ENCODE assay signal across 8 cellular contexts in the genomic region with DNA sequence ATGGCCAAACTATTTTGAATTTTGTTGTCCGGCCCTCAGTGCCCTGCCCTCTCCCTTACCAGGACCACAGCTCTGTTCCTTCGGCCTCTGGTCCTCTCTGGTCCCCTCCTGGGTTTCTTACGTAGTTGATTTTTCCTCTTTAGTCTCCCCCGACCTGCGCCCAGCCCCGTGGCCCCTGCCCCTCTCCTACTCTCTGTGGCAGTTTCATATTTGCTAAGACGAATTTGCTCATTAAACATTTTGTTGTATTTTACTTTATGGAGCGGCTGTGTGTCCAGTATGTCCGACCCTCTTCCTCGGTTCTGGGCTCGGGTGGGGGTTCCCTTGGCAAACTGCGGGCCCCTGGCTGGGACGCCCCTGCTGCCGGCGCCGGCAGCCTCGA. TPM values are rescaled to one million over a fixed set of nuclear protein-coding genes. Genes with fewer than 3 reads are reported as not detected.
DNase-seq lines count a peak whose midpoint lies in the region; ATAC-seq and TF ChIP-seq lines count a peak whose summit lies in the region.

No MANE protein-coding gene starts in this region.

- no peak for DNase-seq in heart right ventricle
- no peak for DNase-seq in Right ventricle myocardium superior
- no peak for DNase-seq in memory B cell (ENCODE audit: low spot score in 2 of 2)
- DNase-seq in uterus: no peak
- DNase-seq in NCI-H2107 treated with DMSO at 0.1 percent for 48 hours (lab: John Stamatoyannopoulos, UW; ENCODE audit: unreplicated experiment): no peak
- no peak for DNase-seq in activated effector memory CD4-positive, alpha-beta T cell treated with Interleukin-2 at 50 U/mL for 16 hours
- no peak for DNase-seq in KBM-7

- H3K4me1 ChIP-seq in heart right ventricle (peaks cover 13 to 58% (median 46%) of the 10 kb centered on the region in 9 donors), uterus (peaks cover 7 to 21% of the 10 kb centered on the region in 2 donors)

- in situ Hi-C loops in KBM-7 (cut with MboI; ENCODE audit: low pct_unique_long_range_greater_than_20kb, low sequenced_read_pairs): no loop called here

- 21 to 25% methylated on average over 17 of the region's 17 CpGs for WGBS in heart right ventricle, 2 donors

- H3K27me3 ChIP-seq in heart right ventricle (no peaks in the 10 kb centered on the region), uterus (no peaks in the 10 kb centered on the region)

- H3K4me1 Mint-ChIP-seq in brain: peaks cover 60% of the 10 kb centered on the region
- H3K4me1 Mint-ChIP-seq in memory B cell: peaks cover 59% of the 10 kb centered on the region

- H3K9me3 ChIP-seq in heart right ventricle (no peaks in the 10 kb centered on the region), uterus (no peaks in the 10 kb centered on the region)

- peak overlapping the region in 2 of 5 experiments; percentile 81 to 97 for H3K27ac Mint-ChIP-seq in brain
- H3K27ac Mint-ChIP-seq in memory B cell: peak overlapping the region; percentile 98

- peak overlapping the region; percentile 81 to 99 (median 86) for H3K4me3 Mint-ChIP-seq in brain
- H3K4me3 Mint-ChIP-seq in memory B cell: peak overlapping the region; percentile 98

- H3K9me3 Mint-ChIP-seq in brain (no peaks in the 10 kb centered on the region), memory B cell (no peaks in the 10 kb centered on the region)

- intact Hi-C loops in heart right ventricle (cut with DNase I) (no loop called here), Right ventricle myocardium superior (cut with DNase I) (no loop called here), uterus (cut with DNase I; ENCODE audit: low total_unique reads) (no loop called here)

- H3K27me3 Mint-ChIP-seq in brain (peaks cover 5% of the 10 kb centered on the region), memory B cell (no peaks in the 10 kb centered on the region)

- TF ChIP-seq CTCF in heart right ventricle (IDR thresholded peaks at IDR 0.05): no peak
- TF ChIP-seq CTCF in brain (conservative IDR thresholded peaks at IDR 0.05): no peak
- no peak for TF ChIP-seq CTCF in uterus (IDR thresholded peaks at IDR 0.05)

- peaks cover 0 to 69% (median 18%) of the 10 kb centered on the region in 9 donors for H3K36me3 ChIP-seq in heart right ventricle
- H3K36me3 ChIP-seq in uterus: no peaks in the 10 kb centered on the region

- peak overlapping the region in 9 of 10 donors; percentile 88 to 97 (median 94) for H3K27ac ChIP-seq in heart right ventricle
- H3K27ac ChIP-seq in uterus: peak overlapping the region; percentile 78 to 90

- H3K36me3 Mint-ChIP-seq in brain: peaks cover 43% of the 10 kb centered on the region
- peaks cover 18% of the 10 kb centered on the region for H3K36me3 Mint-ChIP-seq in memory B cell

- peak overlapping the region; percentile 39 to 97 (median 79) for H3K4me3 ChIP-seq in heart right ventricle
- H3K4me3 ChIP-seq in uterus: peak overlapping the region; percentile 41 to 94

- TF ChIP-seq POLR2A in uterus (IDR thresholded peaks at IDR 0.05): no peak

- peak in 1 of 8 donors; percentile 2 for ATAC-seq in heart right ventricle
- no peak for ATAC-seq in Right ventricle myocardium superior (ENCODE audit: poor library complexity)
- ATAC-seq in memory B cell (ENCODE audit: low read depth): no peak

RNA-seq across cellular contexts. Expression of a gene that starts 0.6 kb away (rescaled TPM):
- 100 to 1,000 TPM; 127 to 305 (median 140) TPM for total RNA-seq in heart right ventricle
- 100 to 1,000 TPM; 134 to 140 TPM for polyA plus RNA-seq in heart right ventricle
- 223 TPM for total RNA-seq in Right ventricle myocardium superior
- 174 TPM for polyA plus RNA-seq in brain (ENCODE audit: insufficient read depth, low read depth, low replicate concordance)
- total RNA-seq in uterus: 10 to 100 TPM; 27.9 to 88.4 (median 51.7) TPM

RNA-seq across cellular contexts. Expression of a gene that starts 19.6 kb away (rescaled TPM):
- total RNA-seq in heart right ventricle (100 to 1,000 TPM in 1 of 10 donors, 10 to 100 TPM in 9; 64.1 to 100 (median 72.9) TPM), Right ventricle myocardium superior (75.1 TPM), uterus (100 to 1,000 TPM in 1 of 4 donors, 10 to 100 TPM in 2, 1 to 10 TPM in 1; 10.0 to 165 (median 58.1) TPM)
- polyA plus RNA-seq in heart right ventricle (10 to 100 TPM; 75.5 to 90.2 TPM), brain (ENCODE audit: insufficient read depth, low read depth, low replicate concordance) (199 TPM)

RNA-seq across cellular contexts. Expression of a gene that starts 26.4 kb away (rescaled TPM):
- total RNA-seq in heart right ventricle (10 to 100 TPM; 12.1 to 20.0 (median 13.3) TPM), Right ventricle myocardium superior (20.5 TPM), uterus (10 to 100 TPM in 1 of 4 donors, 1 to 10 TPM in 3; 2.9 to 25.0 (median 6.7) TPM)
- polyA plus RNA-seq in heart right ventricle (10 to 100 TPM; 15.3 to 29.6 TPM), brain (ENCODE audit: insufficient read depth, low read depth, low replicate concordance) (31.4 TPM)

RNA-seq across cellular contexts. Expression of a gene that starts 31.0 kb away (rescaled TPM):
- 10 to 100 TPM in 1 of 10 donors, 1 to 10 TPM in 9; 4.0 to 15.6 (median 6.5) TPM for total RNA-seq in heart right ventricle
- 10 to 100 TPM in 1 of 2 donors, 1 to 10 TPM in 1; 5.6 to 10.8 TPM for polyA plus RNA-seq in heart right ventricle
- 7.1 TPM for total RNA-seq in Right ventricle myocardium superior
- 24.5 TPM for polyA plus RNA-seq in brain (ENCODE audit: insufficient read depth, low read depth, low replicate concordance)
- total RNA-seq in uterus: 10 to 100 TPM in 3 of 4 donors, 1 to 10 TPM in 1; 2.8 to 30.3 (median 12.8) TPM

RNA-seq across cellular contexts. Expression of a gene that starts 33.6 kb away (rescaled TPM):
- total RNA-seq in heart right ventricle (10 to 100 TPM; 16.6 to 24.9 (median 21.1) TPM), Right ventricle myocardium superior (11.9 TPM), uterus (10 to 100 TPM in 3 of 4 donors, 1 to 10 TPM in 1; 4.8 to 69.8 (median 19.1) TPM)
- polyA plus RNA-seq in heart right ventricle (10 to 100 TPM; 16.5 to 29.9 TPM), brain (ENCODE audit: insufficient read depth, low read depth, low replicate concordance) (43.5 TPM)
